Comparison of ENCODE assay signal across 6 cellular contexts in the genomic region with DNA sequence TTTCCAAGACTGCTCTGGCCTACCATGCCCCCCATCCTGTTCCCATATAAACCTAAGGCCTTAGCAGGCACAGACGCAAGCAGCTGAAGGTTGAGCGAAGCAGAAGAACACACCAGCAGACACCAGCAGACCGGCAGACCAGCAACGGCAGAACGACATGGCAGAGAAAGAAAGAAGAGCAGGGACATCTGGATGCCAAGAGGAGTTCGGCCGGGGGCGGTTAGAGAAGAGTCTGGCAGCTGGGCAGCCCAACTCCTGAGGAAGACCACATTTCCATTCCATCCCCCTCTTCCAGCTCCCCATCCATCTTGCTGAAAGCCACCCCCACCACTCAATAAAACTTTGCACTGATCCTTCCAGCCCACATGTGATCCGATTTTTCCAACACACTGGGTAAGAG. TPM values are rescaled to one million over a fixed set of nuclear protein-coding genes. Genes with fewer than 3 reads are reported as not detected.
"Had no signal": no experiment of that assay in that cellular context is flagged by ENCODE, and none has a peak within 500 bp of the region (broad histone marks: within the 10 kb centered on the region; RNA-seq: fewer than 3 reads in every experiment).

No MANE protein-coding gene starts in this region.

- H3K27ac ChIP-seq: GM23248 had no signal

- H3K4me3 ChIP-seq: GM23248, K562 had no signal

- H2AFZ ChIP-seq: GM23248 had no signal

- ATAC-seq: K562 had no signal

- DNase-seq: GM23248, H9, HCEC 1CT, IMR-90 had no signal

- H3K4me3 Mint-ChIP-seq: H9 had no signal

RNA-seq across cellular contexts. Expression of gene ST8SIA1, which starts 5.2 kb away (rescaled TPM):
- total RNA-seq: GM23248, H9, HT-29, IMR-90 had no signal
- polyA plus RNA-seq: IMR-90 had no signal
